Comparison of ENCODE assay signal across 9 cellular contexts in genomic region chr22:38698407-38699094, GRCh38. TPM values are rescaled to one million over a fixed set of nuclear protein-coding genes. Genes with fewer than 3 reads are reported as not detected.
DNase-seq lines count a peak whose midpoint lies in the region; ATAC-seq lines count a peak whose summit lies in the region.
"Had no signal": no experiment of that assay in that cellular context is flagged by ENCODE, and none has a peak within 500 bp of the region (broad histone marks: within the 10 kb centered on the region; RNA-seq: fewer than 3 reads in every experiment).

No MANE protein-coding gene starts in this region.

- ATAC-seq in HG03460 (IDR thresholded peaks at IDR 0.05; ENCODE audit: unreplicated experiment) = no peak
- ATAC-seq in GM21447 (IDR thresholded peaks at IDR 0.05; ENCODE audit: unreplicated experiment) = no peak

- WGBS in ectodermal cell, 2 experiments = 93 to 95% methylated on average over 13 of the region's 13 CpGs

- peak overlapping the region in 10 of 11 experiments; percentile 87 to 97 (median 94); a peak in 15 of 22 replicates for H3K9ac ChIP-seq in BLaER1 treated with 17β-estradiol and CSF1 and Interleukin-3, amounts not matched to agents 10 nM and 100 nM
- H3K9ac ChIP-seq in NT2/D1 (ENCODE audit: insufficient read length, low read depth) = no peak overlapping the region

- peak overlapping the region; percentile 74 to 91 (median 88); a peak in 19 of 20 replicates for H3K4me3 ChIP-seq in BLaER1 treated with 17β-estradiol and CSF1 and Interleukin-3, amounts not matched to agents 10 nM and 100 nM
- H3K4me3 ChIP-seq in NT2/D1 (ENCODE audit: insufficient read length, low read depth) (peak overlapping the region; percentile 80), ectodermal cell (ENCODE audit: insufficient read depth, low read depth, low read length) (peak overlapping the region; percentile 67), neuron (ENCODE audit: low read length) (peak overlapping the region; percentile 98)

- H3K4me2 ChIP-seq in BLaER1 treated with 17β-estradiol and CSF1 and Interleukin-3, amounts not matched to agents 10 nM and 100 nM = peak overlapping the region; percentile 90 to 99 (median 93)

- H2AFZ ChIP-seq in neuron (ENCODE audit: low read depth, low read length) = no peak overlapping the region

- no peak for DNase-seq in NT2/D1 (ENCODE audit: low read depth, low spot score)
- no peak for DNase-seq in midbrain (lab: John Stamatoyannopoulos, UW)
- no peak for DNase-seq in CD1c-positive myeloid dendritic cell (ENCODE audit: extremely low spot score)
- DNase-seq: WERI-Rb-1 had no signal

- H3K27me3 ChIP-seq in BLaER1 treated with 17β-estradiol and CSF1 and Interleukin-3, amounts not matched to agents 10 nM and 100 nM = peaks cover 0 to 7% (median 0%) of the 10 kb centered on the region in 11 experiments; a peak in 2 of 22 replicates
- H3K27me3 ChIP-seq in NT2/D1 (ENCODE audit: insufficient read depth, insufficient read length) = no peaks in the 10 kb centered on the region
- H3K27me3 ChIP-seq in ectodermal cell (ENCODE audit: control insufficient read depth, insufficient read depth, low read length, poor library complexity, severe bottlenecking) = peaks cover 6% of the 10 kb centered on the region
- H3K27me3 ChIP-seq in neuron (ENCODE audit: insufficient read depth, low read length) = no peaks in the 10 kb centered on the region

- peaks cover 9 to 58% (median 29%) of the 10 kb centered on the region in 11 experiments; a peak in 14 of 22 replicates for H4K20me1 ChIP-seq in BLaER1 treated with 17β-estradiol and CSF1 and Interleukin-3, amounts not matched to agents 10 nM and 100 nM

- peaks cover 44 to 71% (median 54%) of the 10 kb centered on the region in 10 experiments for H3K4me1 ChIP-seq in BLaER1 treated with 17β-estradiol and CSF1 and Interleukin-3, amounts not matched to agents 10 nM and 100 nM
- H3K4me1 ChIP-seq in NT2/D1 (ENCODE audit: insufficient read depth, insufficient read length) (peaks cover 4% of the 10 kb centered on the region), ectodermal cell (ENCODE audit: control insufficient read depth, insufficient read depth, low read length) (peaks cover 22% of the 10 kb centered on the region), neuron (ENCODE audit: insufficient read depth, low read length) (peaks cover 40% of the 10 kb centered on the region)

- H3K9me3 ChIP-seq in BLaER1 treated with 17β-estradiol and CSF1 and Interleukin-3, amounts not matched to agents 10 nM and 100 nM (replicated peaks in 1 of 11) = no peaks in the 10 kb centered on the region
- H3K9me3 ChIP-seq in NT2/D1 (ENCODE audit: insufficient read depth, low read length) = no peaks in the 10 kb centered on the region
- H3K9me3 ChIP-seq in ectodermal cell (ENCODE audit: control insufficient read depth, low read length) = no peaks in the 10 kb centered on the region
- no peaks in the 10 kb centered on the region for H3K9me3 ChIP-seq in neuron (ENCODE audit: low read length)

- peaks cover 10 to 37% (median 16%) of the 10 kb centered on the region in 11 experiments; a peak in 19 of 22 replicates for H3K36me3 ChIP-seq in BLaER1 treated with 17β-estradiol and CSF1 and Interleukin-3, amounts not matched to agents 10 nM and 100 nM
- H3K36me3 ChIP-seq in NT2/D1 (ENCODE audit: insufficient read depth, insufficient read length, low read length) (peaks cover 33% of the 10 kb centered on the region), ectodermal cell (ENCODE audit: control insufficient read depth, insufficient read depth, low read length) (no peaks in the 10 kb centered on the region), neuron (ENCODE audit: insufficient read depth, low read length) (peaks cover 19% of the 10 kb centered on the region)

- H3K27ac ChIP-seq in BLaER1 treated with 17β-estradiol and CSF1 and Interleukin-3, amounts not matched to agents 10 nM and 100 nM = no peak overlapping the region
- H3K27ac ChIP-seq in ectodermal cell (ENCODE audit: insufficient read depth, low read depth, low read length, poor library complexity, severe bottlenecking) = no peak overlapping the region
- H3K27ac ChIP-seq: WERI-Rb-1 had no signal

RNA-seq across cellular contexts. Expression of gene JOSD1, which starts 2.2 kb away (rescaled TPM):
- polyA plus RNA-seq in ectodermal cell (2013, experiment 1 of 4) = 28.7 TPM
- polyA plus RNA-seq in ectodermal cell (2013, experiment 2 of 4) = 29.7 TPM
- polyA plus RNA-seq in ectodermal cell (2013, experiment 3 of 4) = 24.7 TPM
- polyA plus RNA-seq in ectodermal cell (2013, experiment 4 of 4) = 29.1 TPM

RNA-seq across cellular contexts. Expression of gene GTPBP1, which starts 7.2 kb away (rescaled TPM):
- 64.2 TPM for polyA plus RNA-seq in ectodermal cell (2013, experiment 1 of 4)
- 70.5 TPM for polyA plus RNA-seq in ectodermal cell (2013, experiment 2 of 4)
- 53.1 TPM for polyA plus RNA-seq in ectodermal cell (2013, experiment 3 of 4)
- 60.0 TPM for polyA plus RNA-seq in ectodermal cell (2013, experiment 4 of 4)

RNA-seq across cellular contexts. Expression of gene TOMM22, which starts 16.8 kb away (rescaled TPM):
- 96.5 TPM for polyA plus RNA-seq in ectodermal cell (2013, experiment 1 of 4)
- 96.6 TPM for polyA plus RNA-seq in ectodermal cell (2013, experiment 2 of 4)
- polyA plus RNA-seq in ectodermal cell (2013, experiment 3 of 4) = 73.4 TPM
- polyA plus RNA-seq in ectodermal cell (2013, experiment 4 of 4) = 81.1 TPM

RNA-seq across cellular contexts. Expression of gene CBY1, which starts 42.1 kb away (rescaled TPM):
- polyA plus RNA-seq in ectodermal cell (2013, experiment 1 of 4) = 58.8 TPM
- polyA plus RNA-seq in ectodermal cell (2013, experiment 2 of 4) = 59.3 TPM
- polyA plus RNA-seq in ectodermal cell (2013, experiment 3 of 4) = 42.2 TPM
- polyA plus RNA-seq in ectodermal cell (2013, experiment 4 of 4) = 47.3 TPM

RNA-seq across cellular contexts. Expression of gene FAM227A, which starts 42.4 kb away (rescaled TPM):
- polyA plus RNA-seq in ectodermal cell (2013, experiment 1 of 4) = 10.0 TPM
- polyA plus RNA-seq in ectodermal cell (2013, experiment 2 of 4) = 13.8 TPM
- polyA plus RNA-seq in ectodermal cell (2013, experiment 3 of 4) = 7.5 TPM
- polyA plus RNA-seq in ectodermal cell (2013, experiment 4 of 4) = 10.5 TPM
